Comparison of ENCODE assay signal across 19 cellular contexts in genomic region chr14:61218157-61218556, GRCh38.
DNase-seq lines count a peak whose midpoint lies in the region; ATAC-seq, FAIRE-seq and TF ChIP-seq lines count a peak whose summit lies in the region.
"Had no signal": no experiment of that assay in that cellular context is flagged by ENCODE, and none has a peak within 500 bp of the region (broad histone marks: within the 10 kb centered on the region; RNA-seq: fewer than 3 reads in every experiment).

No MANE protein-coding gene starts in this region.

- H3K27ac ChIP-seq in PC-3 (ENCODE audit: low read length) (peak overlapping the region; percentile 75), mesenchymal stem cell (ENCODE audit: low read length, poor library complexity, severe bottlenecking) (no peak overlapping the region), caudate nucleus (ENCODE audit: low read depth, low read length) (no peak overlapping the region)
- H3K27ac ChIP-seq: PC-9, RWPE1 had no signal

- no peak overlapping the region for H3K14ac ChIP-seq in mesenchymal stem cell (ENCODE audit: low read length in 2 of 2)

- POLR2A ChIA-PET in PC-3 (lab: Charles Lee; ENCODE audit: unreplicated experiment), result interaction anchor here (0.6 to 0.8 kb wide), 7 partner anchors 37 to 747 kb away, joined by 3 to 9 read pairs (median 5); partner anchors contain the start of genes SIX1 and SNAPC1

- H3K9me3 ChIP-seq in PC-3 (ENCODE audit: low read length) (no peaks in the 10 kb centered on the region), adipocyte (ENCODE audit: control insufficient read depth, low read length) (no peaks in the 10 kb centered on the region), mesenchymal stem cell (ENCODE audit: control insufficient read depth, low read length) (no peaks in the 10 kb centered on the region)
- H3K9me3 ChIP-seq: HAP-1 had no signal

- H3K79me1 ChIP-seq in mesenchymal stem cell (replicated peaks; ENCODE audit: low read length, poor library complexity, severe bottlenecking), result no peaks in the 10 kb centered on the region

- H3K27me3 ChIP-seq in PC-3 (ENCODE audit: low read length) (no peaks in the 10 kb centered on the region), adipocyte (replicated peaks; ENCODE audit: control insufficient read depth, insufficient read depth, low read length) (no peaks in the 10 kb centered on the region), mesenchymal stem cell (ENCODE audit: control insufficient read depth in 1 of 2, insufficient read depth in 1 of 2, low read length in 2 of 2) (no peaks in the 10 kb centered on the region)

- no peak overlapping the region for H2BK15ac ChIP-seq in mesenchymal stem cell (ENCODE audit: low read depth, poor library complexity, severe bottlenecking)

- CTCF ChIA-PET in PC-3 (lab: Charles Lee), result interaction anchor here (0.7 to 1.2 kb wide), 2 partner anchors 34 to 43 kb away, joined by 3 read pairs; no protein-coding TSS in a partner anchor

- DNase-seq in PC-3 (peak; percentile 87), adipocyte (ENCODE audit: low read depth) (no peak), mesenchymal stem cell (no peak), urothelium cell line (ENCODE audit: low spot score) (no peak), DMS153 treated with DMSO at 0.1 percent for 48 hours (lab: John Stamatoyannopoulos, UW; ENCODE audit: unreplicated experiment) (no peak), caudate nucleus (lab: John Stamatoyannopoulos, UW) (no peak), NCI-H1694 treated with DMSO at 0.1 percent for 48 hours (lab: John Stamatoyannopoulos, UW) (no peak)
- DNase-seq: ACHN; C1 segment of cervical spinal cord; CD8-positive, alpha-beta memory T cell; KG1; NCI-H2107; NCI-H226; NCI-H524 treated with DMSO at 0.1 percent for 48 hours; PC-9; SIG-M5 had no signal

- peaks cover 44% of the 10 kb centered on the region for H3K4me1 ChIP-seq in PC-3 (ENCODE audit: insufficient read depth, low read length)
- H3K4me1 ChIP-seq in adipocyte (ENCODE audit: control insufficient read depth, insufficient read depth, low read length), result peaks cover 94% of the 10 kb centered on the region
- H3K4me1 ChIP-seq in mesenchymal stem cell (ENCODE audit: control insufficient read depth, insufficient read depth, low read depth, low read length), result no peaks in the 10 kb centered on the region
- H3K4me1 ChIP-seq: HAP-1 had no signal

- no peaks in the 10 kb centered on the region for H3K79me2 ChIP-seq in PC-3 (ENCODE audit: low read length)

- intact Hi-C loops in PC-3 (cut with micrococcal nuclease), result no loop called here

- H3K4me2 ChIP-seq in PC-3 (ENCODE audit: low read length) (peak overlapping the region; percentile 64), mesenchymal stem cell (ENCODE audit: low read length, poor library complexity, severe bottlenecking) (no peak overlapping the region)
- H3K4me2 ChIP-seq: PC-9 had no signal

- 95% methylated on average over 3 of the region's 5 CpGs for WGBS in mesenchymal stem cell

- H2BK12ac ChIP-seq in mesenchymal stem cell (ENCODE audit: low read length in 2 of 2), result no peak overlapping the region

- ATAC-seq in PC-3, result peak; percentile 90
- ATAC-seq: HepG2 had no signal

- H3K4ac ChIP-seq in mesenchymal stem cell (ENCODE audit: low read depth in 1 of 2, low read length in 2 of 2), result no peak overlapping the region

- H2BK120ac ChIP-seq in mesenchymal stem cell (ENCODE audit: low read depth, low read length), result no peak overlapping the region

- no peak overlapping the region for H3K18ac ChIP-seq in mesenchymal stem cell (ENCODE audit: low read depth in 1 of 2, low read length in 2 of 2)

- H3K9ac ChIP-seq in PC-3 (ENCODE audit: low read length) (peak overlapping the region; percentile 39), adipocyte (ENCODE audit: low read length) (peak overlapping the region; percentile 12), mesenchymal stem cell (ENCODE audit: low read length) (no peak overlapping the region)

- no peaks in the 10 kb centered on the region for H4K20me1 ChIP-seq in PC-3 (ENCODE audit: low read length)

- H4K8ac ChIP-seq in mesenchymal stem cell (ENCODE audit: low read length), result no peak overlapping the region

- no peak overlapping the region for H3K23ac ChIP-seq in mesenchymal stem cell (ENCODE audit: low read length in 2 of 2)

- peak; percentile 58 for FAIRE-seq in urothelium cell line (lab: Jason Lieb, UNC)
- FAIRE-seq: HepG2 had no signal

- no peaks in the 10 kb centered on the region for H3K36me3 ChIP-seq in PC-3 (ENCODE audit: low read depth, low read length)
- no peaks in the 10 kb centered on the region for H3K36me3 ChIP-seq in adipocyte (ENCODE audit: control insufficient read depth, insufficient read depth, low read length, severe bottlenecking)
- no peaks in the 10 kb centered on the region for H3K36me3 ChIP-seq in mesenchymal stem cell (ENCODE audit: control insufficient read depth in 1 of 2, insufficient read depth in 2 of 2, low read depth in 1 of 2, low read length in 2 of 2)
- H3K36me3 ChIP-seq: HAP-1 had no signal

- H3F3A ChIP-seq in PC-3 (ENCODE audit: low read length, unreplicated experiment), result no peaks in the 10 kb centered on the region

- no peaks in the 10 kb centered on the region for H3K9me2 ChIP-seq in PC-3 (replicated peaks; ENCODE audit: low read length)

- no peak for TF ChIP-seq CTCF in PC-3 (conservative IDR thresholded peaks at IDR 0.05; ENCODE audit: low read depth, low read length)

- no peak overlapping the region for H4K91ac ChIP-seq in mesenchymal stem cell (ENCODE audit: low read length)

- H2AFZ ChIP-seq in PC-3 (ENCODE audit: low read length) (peak overlapping the region; percentile 51), mesenchymal stem cell (ENCODE audit: low read depth, low read length) (no peak overlapping the region)
- H2AFZ ChIP-seq: PC-9 had no signal

- no peak overlapping the region for H2BK5ac ChIP-seq in mesenchymal stem cell (ENCODE audit: low read depth, low read length, poor library complexity, severe bottlenecking)

- H3K4me3 ChIP-seq in PC-3 (ENCODE audit: low read length), result peak overlapping the region; percentile 21; the same call in 1 of the 2 replicates
- H3K4me3 ChIP-seq in adipocyte (ENCODE audit: low read length), result peak overlapping the region; percentile 45
- H3K4me3 ChIP-seq in mesenchymal stem cell (ENCODE audit: insufficient read depth in 1 of 2, low read depth in 1 of 2, low read length in 2 of 2), result no peak overlapping the region
- H3K4me3 ChIP-seq: HAP-1, PC-9 had no signal

- peak overlapping the region; percentile 63 for H2AK5ac ChIP-seq in mesenchymal stem cell (ENCODE audit: low read length, severe bottlenecking)

- BruUV-seq in PC-3 (replicated peaks; lab: Mats Ljungman, UMichigan), result no TSS peak

Comparison
In these comparisons a context has a peak if more than half of its experiments do, and no peak if none do; other contexts are left out.
1. H3K4me3 ChIP-seq: peak in PC-3 (single experiment) and adipocyte (single experiment); none in mesenchymal stem cell (0 of 2).